Comparison of ENCODE assay signal across 9 cellular contexts in the genomic region with DNA sequence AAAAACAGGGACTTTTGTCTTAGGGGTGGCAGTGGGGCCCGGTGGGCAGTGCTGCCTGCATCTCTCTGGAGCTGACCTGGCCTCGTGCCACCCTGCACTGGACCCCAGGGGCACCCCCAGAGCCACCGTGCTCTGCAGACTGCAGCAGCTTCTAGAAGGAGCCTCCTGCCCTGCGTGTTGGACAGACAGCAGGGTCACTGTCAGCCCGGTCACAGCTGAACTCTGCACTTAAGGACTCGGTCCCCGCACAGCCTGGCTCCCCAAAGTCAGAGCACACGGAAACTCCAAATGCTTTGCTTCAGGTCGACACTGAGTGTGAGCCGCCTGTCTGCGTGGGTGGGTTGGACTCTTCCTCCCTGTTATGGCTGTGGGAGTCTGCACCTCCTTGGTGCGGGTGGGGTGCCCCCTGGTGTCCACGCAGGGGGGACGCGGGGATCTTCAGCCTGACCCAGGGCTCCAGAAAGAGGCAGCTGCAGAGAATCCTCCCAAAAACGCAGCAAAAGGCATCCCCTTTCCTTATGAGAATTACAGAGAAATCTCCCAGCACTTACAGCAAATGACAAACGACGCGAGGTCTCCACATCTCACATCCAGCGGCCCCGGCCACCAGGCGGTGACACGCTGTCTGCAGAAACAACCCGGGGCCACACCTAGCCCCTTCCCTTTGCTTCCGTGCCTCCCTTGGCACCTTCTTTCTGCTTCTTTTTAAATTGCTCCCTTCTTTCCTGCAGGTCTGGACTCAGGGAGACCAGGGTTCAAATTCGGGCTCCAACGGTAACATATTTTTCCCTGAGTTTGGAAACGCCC. TPM values are rescaled to one million over a fixed set of nuclear protein-coding genes. Genes with fewer than 3 reads are reported as not detected.
DNase-seq lines count a peak whose midpoint lies in the region; ATAC-seq and TF ChIP-seq lines count a peak whose summit lies in the region.
"Had no signal": no experiment of that assay in that cellular context is flagged by ENCODE, and none has a peak within 500 bp of the region (broad histone marks: within the 10 kb centered on the region; RNA-seq: fewer than 3 reads in every experiment).

No MANE protein-coding gene starts in this region.

- intact Hi-C loops in left ventricle myocardium superior (cut with micrococcal nuclease) = no loop called here
- intact Hi-C loops in gastrocnemius medialis (cut with DNase I; ENCODE audit: low total_unique reads) = no loop called here

- H3K9me3 ChIP-seq in gastrocnemius medialis = peaks cover 0 to 3% (median 0%) of the 10 kb centered on the region in 3 donors

- POLR2A ChIA-PET in AG04449 (lab: Yijun Ruan, JAX) (no interaction called here), HEK293T (lab: Yijun Ruan, JAX) (no interaction called here)

- peak overlapping the region; percentile 36; the same call in 1 of the 2 replicates for H3K27ac ChIP-seq in VCaP
- H3K27ac ChIP-seq in gastrocnemius medialis = no peak overlapping the region

- no peak for TF ChIP-seq POLR2A in gastrocnemius medialis (IDR thresholded peaks at IDR 0.05)

- H3K4me3 ChIP-seq in AG04449 (ENCODE audit: low read depth, low read length) (no peak overlapping the region), gastrocnemius medialis (no peak overlapping the region)

- in situ Hi-C loops in gastrocnemius medialis (cut with MboI; ENCODE audit: low sequenced_read_pairs in 4 of 4) = loop anchor here in 1 of 4 donors (25.0 kb wide), 1 partner anchor 531 kb away; no protein-coding TSS in a partner anchor

- no peaks in the 10 kb centered on the region for H3K4me1 ChIP-seq in gastrocnemius medialis

- CTCF ChIA-PET in AG04449 (lab: Yijun Ruan, JAX) = no interaction called here
- CTCF ChIA-PET in HEK293T (lab: Yijun Ruan, JAX) = interaction anchor here (0.6 to 1.2 kb wide), 6 partner anchors 160 to 597 kb away, joined by 3 to 6 read pairs (median 3); no protein-coding TSS in a partner anchor

- ATAC-seq in left ventricle myocardium superior (peak; percentile 89), gastrocnemius medialis (no peak), HG03025 (IDR thresholded peaks at IDR 0.05; ENCODE audit: low FRiP score, unreplicated experiment) (no peak), HG02973 (IDR thresholded peaks at IDR 0.05; ENCODE audit: unreplicated experiment) (no peak)

- DNase-seq in AG04449 (ENCODE audit: low read depth, low spot score) (no peak), HEK293T (ENCODE audit: extremely low spot score) (peak; percentile 75), left ventricle myocardium superior (peak; percentile 71), gastrocnemius medialis (no peak), T1000 (lab: John Stamatoyannopoulos, UW) (no peak)
- DNase-seq: activated naive CD8-positive, alpha-beta T cell treated with anti-CD3 and anti-CD28 coated beads, Interleukin-2, amount 10 ng/mL, durations not matched to agents 7 days and 5 days had no signal

- H3K36me3 ChIP-seq in gastrocnemius medialis = no peaks in the 10 kb centered on the region

- peak; percentile 32 for TF ChIP-seq CTCF in AG04449 (IDR thresholded peaks at IDR 0.05; ENCODE audit: insufficient read depth, low read length, missing control alignments)
- TF ChIP-seq CTCF in VCaP (conservative IDR thresholded peaks at IDR 0.05) = peak; percentile 89
- TF ChIP-seq CTCF in gastrocnemius medialis (IDR thresholded peaks at IDR 0.05 in 4 of 5, conservative IDR thresholded peaks at IDR 0.05 in 1 of 5) = peak in 3 of 5 experiments; percentile 26 to 45 (median 29)

- H3K27me3 ChIP-seq in gastrocnemius medialis = no peaks in the 10 kb centered on the region

TF ChIP-seq in HEK293T, 16 proteins besides CTCF, POLR2A, EP300 and RAD21:
- TF ChIP-seq FOXM1 (IDR thresholded peaks at IDR 0.05; ENCODE audit: borderline replicate concordance) (no peak), HDGF (IDR thresholded peaks at IDR 0.05; ENCODE audit: borderline replicate concordance) (no peak), ELF4 (IDR thresholded peaks at IDR 0.05) (no peak), SUZ12 (IDR thresholded peaks at IDR 0.05) (no peak), FOXA1 (IDR thresholded peaks at IDR 0.05) (no peak), BHLHE40 (IDR thresholded peaks at IDR 0.05; ENCODE audit: borderline replicate concordance) (no peak), SP1 (IDR thresholded peaks at IDR 0.05) (no peak), ARNT (IDR thresholded peaks at IDR 0.05) (no peak), CTBP1 (IDR thresholded peaks at IDR 0.05; ENCODE audit: borderline replicate concordance) (no peak), LEF1 (IDR thresholded peaks at IDR 0.05; ENCODE audit: borderline replicate concordance) (no peak), L3MBTL2 (conservative IDR thresholded peaks at IDR 0.05) (no peak), FOXK2 (IDR thresholded peaks at IDR 0.05) (no peak), ZNF384 (IDR thresholded peaks at IDR 0.05) (no peak), NFRKB (IDR thresholded peaks at IDR 0.05) (no peak)
- TF ChIP-seq, protein P1, sequence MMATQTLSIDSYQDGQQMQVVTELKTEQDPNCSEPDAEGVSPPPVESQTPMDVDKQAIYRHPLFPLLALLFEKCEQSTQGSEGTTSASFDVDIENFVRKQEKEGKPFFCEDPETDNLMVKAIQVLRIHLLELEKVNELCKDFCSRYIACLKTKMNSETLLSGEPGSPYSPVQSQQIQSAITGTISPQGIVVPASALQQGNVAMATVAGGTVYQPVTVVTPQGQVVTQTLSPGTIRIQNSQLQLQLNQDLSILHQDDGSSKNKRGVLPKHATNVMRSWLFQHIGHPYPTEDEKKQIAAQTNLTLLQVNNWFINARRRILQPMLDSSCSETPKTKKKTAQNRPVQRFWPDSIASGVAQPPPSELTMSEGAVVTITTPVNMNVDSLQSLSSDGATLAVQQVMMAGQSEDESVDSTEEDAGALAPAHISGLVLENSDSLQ (IDR thresholded peaks at IDR 0.05) = no peak

RNA-seq across cellular contexts. Expression of a gene that starts 36.3 kb away (rescaled TPM):
- 0.92 TPM for total RNA-seq in left ventricle myocardium superior
- under 1 TPM in 1 of 4 donors, not detected in 3; 0.24 TPM for total RNA-seq in gastrocnemius medialis
- total RNA-seq: activated naive CD8-positive, alpha-beta T cell treated with anti-CD3 and anti-CD28 coated beads, Interleukin-2, amount 10 ng/mL, durations not matched to agents 7 days and 5 days had no signal

Comparison
In these comparisons a context has a peak if more than half of its experiments do, and no peak if none do; other contexts are left out.
1. DNase-seq: peak in HEK293T (single experiment) and left ventricle myocardium superior (single experiment); none in AG04449 (single experiment), gastrocnemius medialis (0 of 2) and T1000 (single experiment).
2. CTCF ChIP-seq: peak in every context shown above with its lines; median percentile 89 in VCaP; 32 in AG04449; 29 in gastrocnemius medialis.